In the genomic region with DNA sequence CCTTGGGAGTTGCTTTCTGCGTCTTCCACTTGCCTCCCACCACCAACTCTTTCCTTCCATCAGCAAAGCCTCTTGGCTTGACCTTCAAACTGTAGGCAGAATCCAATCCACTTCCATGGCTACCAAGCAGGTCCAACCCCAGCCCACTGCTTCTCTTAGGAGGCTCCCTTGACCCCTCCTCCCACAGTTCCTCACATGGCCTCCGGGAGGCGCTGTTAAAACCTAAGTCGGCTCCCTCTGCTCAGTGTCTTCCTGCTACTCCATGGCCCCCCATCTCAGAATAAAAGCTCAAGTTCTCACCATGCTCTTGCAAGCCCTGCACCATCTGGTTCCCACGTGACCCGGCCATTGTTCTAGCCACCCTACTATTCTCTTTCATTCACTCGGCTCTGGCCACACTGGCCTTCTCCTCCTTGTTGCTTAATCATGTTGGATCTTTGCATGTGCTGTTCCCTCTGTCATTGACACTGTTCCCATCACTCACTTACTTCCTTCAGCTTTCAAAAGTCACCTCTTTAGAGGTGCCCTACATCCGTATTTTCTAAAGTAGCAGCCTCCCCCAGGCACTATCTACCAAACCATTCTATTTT, we compare ENCODE assay signal across 1 cellular context.
TF ChIP-seq lines count a peak whose summit lies in the region.

No MANE protein-coding gene starts in this region.

TF ChIP-seq in H1, 55 proteins besides CTCF, POLR2A, EP300 and RAD21:
- TF ChIP-seq SRF (IDR thresholded peaks at IDR 0.05; ENCODE audit: low read depth, low read length), result no peak
- no peak for TF ChIP-seq RNF2 (IDR thresholded peaks at IDR 0.05; ENCODE audit: borderline replicate concordance, low read depth, low read length, missing control alignments, poor library complexity, severe bottlenecking)
- TF ChIP-seq RBBP5 (IDR thresholded peaks at IDR 0.05; ENCODE audit: borderline replicate concordance, low read depth, low read length), result no peak
- no peak for TF ChIP-seq CHD2 (IDR thresholded peaks at IDR 0.05; ENCODE audit: low read length)
- TF ChIP-seq KDM1A (IDR thresholded peaks at IDR 0.05; ENCODE audit: borderline replicate concordance, low read length), result peak; percentile 65; the same call in 1 of the 2 replicates
